Comparison of ENCODE assay signal across 13 cellular contexts in the genomic region with DNA sequence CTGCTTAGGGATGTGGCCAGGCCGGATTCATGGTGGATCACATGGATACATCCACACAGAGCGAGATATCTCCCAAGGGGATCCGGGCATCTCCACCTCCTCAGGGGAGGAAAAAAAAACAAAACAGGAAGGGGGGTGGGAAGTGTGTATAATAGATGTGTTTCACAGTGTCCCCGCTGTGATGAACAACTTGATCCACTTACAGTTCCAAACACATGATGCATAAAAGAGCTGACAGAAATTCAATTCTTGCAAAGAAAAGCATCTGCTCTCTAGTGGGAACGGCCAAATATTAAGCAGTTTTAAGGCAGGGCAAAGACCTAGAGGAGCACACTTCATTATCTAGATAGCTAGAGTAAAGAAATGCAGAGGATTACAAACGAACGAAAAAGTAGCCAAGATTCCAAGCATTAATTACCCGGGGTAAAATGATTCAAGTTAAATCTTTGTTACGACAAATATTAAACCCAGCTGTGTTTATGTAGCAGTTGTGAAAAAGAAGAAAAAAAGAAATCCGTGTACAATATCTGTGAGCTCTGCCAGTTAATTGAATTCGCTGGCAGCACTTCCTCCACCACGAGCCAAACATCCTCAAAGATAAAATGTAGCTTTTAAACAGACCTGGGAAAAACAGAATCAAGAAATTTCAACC.
DNase-seq lines count a peak whose midpoint lies in the region; ATAC-seq lines count a peak whose summit lies in the region.
"Had no signal": no experiment of that assay in that cellular context is flagged by ENCODE, and none has a peak within 500 bp of the region (broad histone marks: within the 10 kb centered on the region; RNA-seq: fewer than 3 reads in every experiment).

No MANE protein-coding gene starts in this region.

- no peak overlapping the region for H3K27ac Mint-ChIP-seq in stimulated activated naive CD8-positive, alpha-beta T cell treated with anti-CD3 and anti-CD28 coated beads, Interleukin-15, amount 100 ng/mL, for 72 hours

- no peaks in the 10 kb centered on the region for H3K9me3 Mint-ChIP-seq in stimulated activated naive CD8-positive, alpha-beta T cell treated with anti-CD3 and anti-CD28 coated beads, Interleukin-15, amount 100 ng/mL, for 72 hours

- peaks cover 19% of the 10 kb centered on the region for H3K4me1 Mint-ChIP-seq in stimulated activated naive CD8-positive, alpha-beta T cell treated with anti-CD3 and anti-CD28 coated beads, Interleukin-15, amount 100 ng/mL, for 72 hours

- ATAC-seq in HG03039 (IDR thresholded peaks at IDR 0.05; ENCODE audit: unreplicated experiment) (no peak), GM19324 (IDR thresholded peaks at IDR 0.05; ENCODE audit: low FRiP score, unreplicated experiment) (no peak)
- ATAC-seq in stimulated activated naive CD8-positive, alpha-beta T cell treated with anti-CD3 and anti-CD28 coated beads, Interleukin-15, amount 100 ng/mL, for 72 hours: no peak
- ATAC-seq: activated CD4-positive, CD25-positive, alpha-beta regulatory T cell treated with anti-CD3 and anti-CD28 coated beads, Interleukin-2, amount 50 U/mL, for 24 hours had no signal

- peak; percentile 8 for DNase-seq in COR-L47 (lab: John Stamatoyannopoulos, UW)
- DNase-seq in NCI-H2227 (lab: John Stamatoyannopoulos, UW; ENCODE audit: unreplicated experiment): peak; percentile 70
- peak; percentile 79 for DNase-seq in fibroblast of gingiva (ENCODE audit: low read depth)
- peak; percentile 11 for DNase-seq in pons (ENCODE audit: low spot score)
- DNase-seq in NCI-H526 treated with DMSO at 0.1 percent for 48 hours (lab: John Stamatoyannopoulos, UW): no peak
- DNase-seq in stimulated activated naive CD8-positive, alpha-beta T cell treated with anti-CD3 and anti-CD28 coated beads, Interleukin-15, amount 100 ng/mL, for 72 hours: no peak
- DNase-seq: activated gamma-delta T cell, DMS153, GOT3, Peyer's patch had no signal

- no peaks in the 10 kb centered on the region for H3K27me3 Mint-ChIP-seq in stimulated activated naive CD8-positive, alpha-beta T cell treated with anti-CD3 and anti-CD28 coated beads, Interleukin-15, amount 100 ng/mL, for 72 hours

- no peak overlapping the region for H3K4me3 Mint-ChIP-seq in stimulated activated naive CD8-positive, alpha-beta T cell treated with anti-CD3 and anti-CD28 coated beads, Interleukin-15, amount 100 ng/mL, for 72 hours

Comparison
In these comparisons a context has a peak if more than half of its experiments do, and no peak if none do; other contexts are left out.
1. DNase-seq: peak in COR-L47 (single experiment), NCI-H2227 (single experiment), fibroblast of gingiva (single experiment) and pons (single experiment); none in NCI-H526 treated with DMSO at 0.1 percent for 48 hours (single experiment) and stimulated activated naive CD8-positive, alpha-beta T cell treated with anti-CD3 and anti-CD28 coated beads, Interleukin-15, amount 100 ng/mL, for 72 hours (0 of 2).